ENCODE assay signal across 1 cellular context in the genomic region with DNA sequence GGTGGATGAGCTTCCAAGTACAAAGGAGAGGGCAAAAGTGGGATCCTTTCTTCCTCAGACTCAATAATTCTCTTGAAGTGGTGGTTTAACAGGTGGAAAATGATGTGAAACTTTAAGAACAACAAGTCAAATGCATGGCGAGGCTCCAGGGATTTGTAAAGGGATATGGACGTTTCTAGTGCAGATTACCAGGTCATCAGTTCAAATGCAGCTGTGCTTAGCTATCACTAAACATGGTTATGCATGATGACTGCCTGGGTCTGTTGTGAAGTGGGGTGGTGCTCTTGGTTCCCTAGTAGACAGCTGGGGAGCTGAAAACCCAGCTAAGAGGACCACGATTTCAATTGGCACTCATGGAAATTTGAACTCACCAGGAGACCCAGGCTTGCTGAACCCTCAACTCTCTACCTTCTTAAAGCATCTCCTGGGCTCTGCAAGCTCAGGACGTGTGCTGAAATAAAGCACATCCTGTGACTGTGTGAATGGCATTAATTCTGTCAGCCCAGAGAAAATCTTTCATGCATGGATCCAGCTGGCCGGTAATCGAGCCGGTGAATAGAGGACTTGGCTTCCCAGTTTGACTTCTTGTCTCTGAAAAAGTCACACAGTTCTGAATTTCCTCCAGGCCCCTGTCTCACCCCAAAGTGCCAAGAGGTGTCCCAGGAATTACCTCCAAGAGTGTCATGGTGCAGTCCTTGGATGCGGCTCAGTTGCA.
TF ChIP-seq lines count a peak whose summit lies in the region.

No MANE protein-coding gene starts in this region.

TF ChIP-seq in IMR-90, 13 proteins besides CTCF, POLR2A, EP300 and RAD21 (continued from another document):
- TF ChIP-seq CEBPB (IDR thresholded peaks at IDR 0.05; ENCODE audit: low read depth, low read length) = no peak
